Comparison of ENCODE assay signal across 16 cellular contexts in genomic region chr3:56914646-56915045, GRCh38.
DNase-seq lines count a peak whose midpoint lies in the region; ATAC-seq, FAIRE-seq and TF ChIP-seq lines count a peak whose summit lies in the region.
"Had no signal": no experiment of that assay in that cellular context is flagged by ENCODE, and none has a peak within 500 bp of the region (broad histone marks: within the 10 kb centered on the region; RNA-seq: fewer than 3 reads in every experiment).

No MANE protein-coding gene starts in this region.

- H3K9me3 Mint-ChIP-seq in activated T-cell treated with anti-CD3 and anti-CD28 coated beads, Interleukin-2, amount 50 U/mL, for 72 hours = peaks cover 0 to 2% of the 10 kb centered on the region in 2 donors
- H3K9me3 Mint-ChIP-seq in activated T-helper 2 cell treated with anti-CD3 and anti-CD28 coated beads, Interferon-gamma antibody, Interleukin-2, Interleukin-4, amounts not matched to agents 10 μg/mL and 5 μg/mL and 100 μg/mL, durations not matched to agents 14 hours and 24 hours and 36 hours = peaks cover 4% of the 10 kb centered on the region

- peaks cover 74% of the 10 kb centered on the region for H3K4me1 Mint-ChIP-seq in activated T-cell treated with anti-CD3 and anti-CD28 coated beads, Interleukin-2, amount 50 U/mL, for 72 hours (ENCODE audit: low read depth)
- peaks cover 61% of the 10 kb centered on the region for H3K4me1 Mint-ChIP-seq in activated T-helper 2 cell treated with anti-CD3 and anti-CD28 coated beads, Interferon-gamma antibody, Interleukin-2, Interleukin-4, amounts not matched to agents 10 μg/mL and 5 μg/mL and 100 μg/mL, durations not matched to agents 14 hours and 24 hours and 36 hours (ENCODE audit: low read depth)

- no peak for ATAC-seq in activated T-cell treated with anti-CD3 and anti-CD28 coated beads, Interleukin-2, amount 50 U/mL, for 72 hours (replicated peaks in 1 of 2)
- ATAC-seq in psoas muscle (no peak), GM19351 (IDR thresholded peaks at IDR 0.05; ENCODE audit: unreplicated experiment) (no peak)

- FAIRE-seq in urothelium cell line (lab: Jason Lieb, UNC) = no peak

- peak overlapping the region; percentile 89 for H3K27ac ChIP-seq in KOPT-K1 (ENCODE audit: low read depth, low read length, poor library complexity, severe bottlenecking)
- no peak overlapping the region for H3K27ac ChIP-seq in psoas muscle
- H3K27ac ChIP-seq: RWPE1 had no signal

- H3K9me3 ChIP-seq in KOPT-K1 (ENCODE audit: insufficient read depth, low read length, poor library complexity, severe bottlenecking) = no peaks in the 10 kb centered on the region
- no peaks in the 10 kb centered on the region for H3K9me3 ChIP-seq in psoas muscle

- 76 to 84% (median 77%) methylated on average over 3 of the region's 3 CpGs for WGBS in psoas muscle, 3 donors

- peak overlapping the region; percentile 5 for H3K27ac Mint-ChIP-seq in activated T-cell treated with anti-CD3 and anti-CD28 coated beads, Interleukin-2, amount 50 U/mL, for 72 hours
- H3K27ac Mint-ChIP-seq in activated T-helper 2 cell treated with anti-CD3 and anti-CD28 coated beads, Interferon-gamma antibody, Interleukin-2, Interleukin-4, amounts not matched to agents 10 μg/mL and 5 μg/mL and 100 μg/mL, durations not matched to agents 14 hours and 24 hours and 36 hours = peak overlapping the region; percentile 88

- H3K36me3 ChIP-seq in KOPT-K1 (ENCODE audit: insufficient read depth, low read length) (0 out of 2 replicates have a peak, but pooled peaks cover 1% of the 10 kb centered on the region), psoas muscle (ENCODE audit: insufficient read depth in 1 of 2, low read depth in 1 of 2) (no peaks in the 10 kb centered on the region)

- H3K4me3 Mint-ChIP-seq in activated T-cell treated with anti-CD3 and anti-CD28 coated beads, Interleukin-2, amount 50 U/mL, for 72 hours = peak overlapping the region; percentile 89 to 95
- peak overlapping the region; percentile 87 for H3K4me3 Mint-ChIP-seq in activated T-helper 2 cell treated with anti-CD3 and anti-CD28 coated beads, Interferon-gamma antibody, Interleukin-2, Interleukin-4, amounts not matched to agents 10 μg/mL and 5 μg/mL and 100 μg/mL, durations not matched to agents 14 hours and 24 hours and 36 hours (ENCODE audit: low read depth)

- no peaks in the 10 kb centered on the region for H3K27me3 Mint-ChIP-seq in activated T-cell treated with anti-CD3 and anti-CD28 coated beads, Interleukin-2, amount 50 U/mL, for 72 hours (ENCODE audit: low read depth)
- H3K27me3 Mint-ChIP-seq in activated T-helper 2 cell treated with anti-CD3 and anti-CD28 coated beads, Interferon-gamma antibody, Interleukin-2, Interleukin-4, amounts not matched to agents 10 μg/mL and 5 μg/mL and 100 μg/mL, durations not matched to agents 14 hours and 24 hours and 36 hours (ENCODE audit: low read depth) = no peaks in the 10 kb centered on the region

- H3K27me3 ChIP-seq in psoas muscle (ENCODE audit: insufficient read depth in 3 of 3, low read length in 2 of 3) = no peaks in the 10 kb centered on the region

- intact Hi-C loops in activated T-helper 2 cell treated with anti-CD3 and anti-CD28 coated beads, Interferon-gamma antibody, Interleukin-2, Interleukin-4, amounts not matched to agents 10 μg/mL and 5 μg/mL and 100 μg/mL, durations not matched to agents 14 hours and 24 hours and 36 hours (cut with micrococcal nuclease) = loop anchor here (5.0 kb wide), 1 partner anchor 222 kb away; no protein-coding TSS in a partner anchor
- intact Hi-C loops in psoas muscle (cut with DNase I) = no loop called here

- H3K36me3 Mint-ChIP-seq in activated T-cell treated with anti-CD3 and anti-CD28 coated beads, Interleukin-2, amount 50 U/mL, for 72 hours (ENCODE audit: insufficient read depth in 2 of 2) = peaks cover 0 to 4% of the 10 kb centered on the region in 2 donors
- H3K36me3 Mint-ChIP-seq in activated T-helper 2 cell treated with anti-CD3 and anti-CD28 coated beads, Interferon-gamma antibody, Interleukin-2, Interleukin-4, amounts not matched to agents 10 μg/mL and 5 μg/mL and 100 μg/mL, durations not matched to agents 14 hours and 24 hours and 36 hours (ENCODE audit: low read depth) = peaks cover 22% of the 10 kb centered on the region

- DNase-seq in activated T-cell treated with anti-CD3 and anti-CD28 coated beads, Interleukin-2, amount 50 U/mL, for 72 hours = no peak
- no peak for DNase-seq in activated T-cell treated with anti-CD3 and anti-CD28 coated beads, Interleukin-2, amount 50 U/mL, for 1 hour
- no peak for DNase-seq in activated T-helper 2 cell treated with anti-CD3 and anti-CD28 coated beads, Interferon-gamma antibody, Interleukin-2, Interleukin-4, amounts not matched to agents 10 μg/mL and 5 μg/mL and 100 μg/mL, durations not matched to agents 14 hours and 24 hours and 36 hours (ENCODE audit: low spot score)
- no peak for DNase-seq in psoas muscle
- no peak for DNase-seq in urothelium cell line (ENCODE audit: low spot score)
- DNase-seq in activated CD8-positive, alpha-beta memory T cell treated with anti-CD3 and anti-CD28 coated beads, Interleukin-2, amount 50 U/mL, for 48 hours = no peak
- DNase-seq: activated CD4-positive, alpha-beta T cell treated with anti-CD3 and anti-CD28 coated beads for 4 hours; caudate nucleus; DMS 273 treated with DMSO at 0.1 percent for 48 hours; foreskin fibroblast; GOT3; NCI-H1105 treated with DMSO at 0.1 percent for 48 hours; NCI-H82 had no signal

- peaks cover 6% of the 10 kb centered on the region for H3K4me1 ChIP-seq in psoas muscle

- TF ChIP-seq CTCF in psoas muscle (IDR thresholded peaks at IDR 0.05) = no peak

- H3K4me3 ChIP-seq in psoas muscle = peak overlapping the region; percentile 52
